10 cellular contexts compared by ENCODE assay signal in genomic region chr21:42056996-42057689, GRCh38. TPM values are rescaled to one million over a fixed set of nuclear protein-coding genes. Genes with fewer than 3 reads are reported as not detected.
DNase-seq lines count a peak whose midpoint lies in the region; ATAC-seq and TF ChIP-seq lines count a peak whose summit lies in the region.
"Had no signal": no experiment of that assay in that cellular context is flagged by ENCODE, and none has a peak within 500 bp of the region (broad histone marks: within the 10 kb centered on the region; RNA-seq: fewer than 3 reads in every experiment).

No MANE protein-coding gene starts in this region.

- H3K27ac ChIP-seq in fibroblast of lung (ENCODE audit: insufficient read depth, low read length) (peak overlapping the region; percentile 82), spleen (peak overlapping the region in 4 of 8 donors; percentile 5 to 57 (median 56))

- H3K4me1 Mint-ChIP-seq in activated naive CD4-positive, alpha-beta T cell treated with anti-CD3 and anti-CD28 coated beads, Interleukin-2, amount 10 ng/mL, durations not matched to agents 7 days and 5 days, result peaks cover 20% of the 10 kb centered on the region

- peaks cover 40% of the 10 kb centered on the region for H3K27me3 Mint-ChIP-seq in activated naive CD4-positive, alpha-beta T cell treated with anti-CD3 and anti-CD28 coated beads, Interleukin-2, amount 10 ng/mL, durations not matched to agents 7 days and 5 days
- H3K27me3 Mint-ChIP-seq: stimulated activated naive CD8-positive, alpha-beta T cell treated with anti-CD3 and anti-CD28 coated beads, Interleukin-15, amount 100 ng/mL, for 72 hours had no signal

- H3K4me3 ChIP-seq in fibroblast of lung (replicated peaks in 1 of 4; ENCODE audit: control extremely low read depth in 1 of 4, insufficient read depth in 1 of 4, low read depth in 3 of 4, low read length in 4 of 4) (peak overlapping the region in 3 of 4 experiments; percentile 5 to 8 (median 8)), spleen (no peak overlapping the region)

- H3K9me3 ChIP-seq in fibroblast of lung (ENCODE audit: control insufficient read depth, insufficient read depth, low read depth, low read length), result no peaks in the 10 kb centered on the region
- no peaks in the 10 kb centered on the region for H3K9me3 ChIP-seq in spleen

- no peaks in the 10 kb centered on the region for H3K9me3 Mint-ChIP-seq in activated naive CD4-positive, alpha-beta T cell treated with anti-CD3 and anti-CD28 coated beads, Interleukin-2, amount 10 ng/mL, durations not matched to agents 7 days and 5 days
- H3K9me3 Mint-ChIP-seq: activated naive CD4-positive, alpha-beta T cell treated with anti-CD3 and anti-CD28 coated beads for 36 hours; stimulated activated naive CD8-positive, alpha-beta T cell treated with anti-CD3 and anti-CD28 coated beads, Interleukin-15, amount 100 ng/mL, for 72 hours had no signal

- H3K4me3 Mint-ChIP-seq in activated naive CD4-positive, alpha-beta T cell treated with anti-CD3 and anti-CD28 coated beads, Interleukin-2, amount 10 ng/mL, durations not matched to agents 7 days and 5 days, result no peak overlapping the region
- H3K4me3 Mint-ChIP-seq: activated naive CD4-positive, alpha-beta T cell treated with anti-CD3 and anti-CD28 coated beads for 36 hours; stimulated activated naive CD8-positive, alpha-beta T cell treated with anti-CD3 and anti-CD28 coated beads, Interleukin-15, amount 100 ng/mL, for 72 hours had no signal

- TF ChIP-seq CTCF in fibroblast of lung (conservative IDR thresholded peaks at IDR 0.05 in 1 of 2, IDR thresholded peaks at IDR 0.05 in 1 of 2; ENCODE audit: low read depth in 1 of 2, low read length in 2 of 2) (no peak), spleen (IDR thresholded peaks at IDR 0.05 in 8 of 11, conservative IDR thresholded peaks at IDR 0.05 in 3 of 11) (no peak)

- H4K20me1 ChIP-seq in fibroblast of lung (ENCODE audit: control insufficient read depth, extremely low read depth, insufficient read depth, low read length), result no peaks in the 10 kb centered on the region

- H3K4me1 ChIP-seq in fibroblast of lung (ENCODE audit: control insufficient read depth, extremely low read depth, insufficient read depth, low read length), result peaks cover 9% of the 10 kb centered on the region
- H3K4me1 ChIP-seq in spleen, result peaks cover 12 to 51% (median 27%) of the 10 kb centered on the region in 6 donors

- H3K4me2 ChIP-seq in fibroblast of lung (ENCODE audit: extremely low read depth, insufficient read depth, low read length), result peak overlapping the region; percentile 60

- H2AFZ ChIP-seq in fibroblast of lung (ENCODE audit: low read length), result no peak overlapping the region

- no peak for TF ChIP-seq POLR2A in spleen (IDR thresholded peaks at IDR 0.05)

- H3K9ac ChIP-seq in fibroblast of lung (ENCODE audit: insufficient read depth, low read length), result no peak overlapping the region

- H3K36me3 Mint-ChIP-seq in activated naive CD4-positive, alpha-beta T cell treated with anti-CD3 and anti-CD28 coated beads, Interleukin-2, amount 10 ng/mL, durations not matched to agents 7 days and 5 days, result no peaks in the 10 kb centered on the region

- DNase-seq in H4 (ENCODE audit: low spot score), result peak; percentile 98
- peak; percentile 55 for DNase-seq in NCI-H774 (lab: John Stamatoyannopoulos, UW)
- peak; percentile 90 to 99 for DNase-seq in fibroblast of lung (ENCODE audit: low read depth in 2 of 2)
- peak; percentile 68 for DNase-seq in spleen
- no peak for DNase-seq in cerebellar nuclear complex (lab: John Stamatoyannopoulos, UW)
- DNase-seq in activated naive CD4-positive, alpha-beta T cell treated with anti-CD3 and anti-CD28 coated beads, Interleukin-2, amount 10 ng/mL, durations not matched to agents 7 days and 5 days, result no peak
- DNase-seq in central memory CD4-positive, alpha-beta T cell, result no peak
- DNase-seq: activated naive CD4-positive, alpha-beta T cell treated with anti-CD3 and anti-CD28 coated beads for 36 hours; stimulated activated naive CD8-positive, alpha-beta T cell treated with anti-CD3 and anti-CD28 coated beads, Interleukin-15, amount 100 ng/mL, for 72 hours had no signal

- no peaks in the 10 kb centered on the region for H3K79me2 ChIP-seq in fibroblast of lung (ENCODE audit: control insufficient read depth, insufficient read depth, low read length)

- CTCF ChIA-PET in activated naive CD4-positive, alpha-beta T cell treated with anti-CD3 and anti-CD28 coated beads, Interleukin-2, amount 10 ng/mL, durations not matched to agents 7 days and 5 days (lab: Charles Lee), result no interaction called here

- WGBS in spleen, 5 donors, result 70 to 79% (median 76%) methylated on average over 17 of the region's 17 CpGs

- ATAC-seq in HG02798 (IDR thresholded peaks at IDR 0.05; ENCODE audit: poor library complexity, unreplicated experiment), result no peak
- ATAC-seq: stimulated activated naive CD8-positive, alpha-beta T cell treated with anti-CD3 and anti-CD28 coated beads, Interleukin-15, amount 100 ng/mL, for 72 hours had no signal

- H3K27me3 ChIP-seq in fibroblast of lung (ENCODE audit: control insufficient read depth, insufficient read depth, low read length), result peaks cover 13% of the 10 kb centered on the region
- H3K27me3 ChIP-seq in spleen (replicated peaks in 1 of 7), result no peaks in the 10 kb centered on the region

- intact Hi-C loops in spleen (cut with DNase I; ENCODE audit: low total_unique reads), result no loop called here

- H3K27ac Mint-ChIP-seq in activated naive CD4-positive, alpha-beta T cell treated with anti-CD3 and anti-CD28 coated beads, Interleukin-2, amount 10 ng/mL, durations not matched to agents 7 days and 5 days, result no peak overlapping the region
- H3K27ac Mint-ChIP-seq: activated naive CD4-positive, alpha-beta T cell treated with anti-CD3 and anti-CD28 coated beads for 36 hours; stimulated activated naive CD8-positive, alpha-beta T cell treated with anti-CD3 and anti-CD28 coated beads, Interleukin-15, amount 100 ng/mL, for 72 hours had no signal

- no peaks in the 10 kb centered on the region for H3K36me3 ChIP-seq in fibroblast of lung (ENCODE audit: control insufficient read depth, insufficient read depth, low read length)
- no peaks in the 10 kb centered on the region for H3K36me3 ChIP-seq in spleen

RNA-seq across cellular contexts. Expression of gene UMODL1, which starts 14.0 kb away (rescaled TPM):
- not detected in 2 replicates for total RNA-seq in H4 (2014; rRNA removed; shearing (Covaris generic))
- not detected in 2 replicates for total RNA-seq in fibroblast of lung
- not detected in 2 replicates for polyA plus RNA-seq in fibroblast of lung
- polyA plus RNA-seq in fibroblast of lung (2012), result not detected in 2 replicates
- polyA minus RNA-seq in fibroblast of lung (ENCODE audit: low replicate concordance), result not detected in 2 replicates
- total RNA-seq in spleen, result under 1 TPM in 5 of 7 donors, not detected in 2; 0.09 to 0.85 (median 0.28) TPM
- under 1 TPM in 2 of 3 donors, not detected in 1; 0.02 to 0.03 TPM for polyA plus RNA-seq in spleen
- total RNA-seq: activated naive CD4-positive, alpha-beta T cell treated with anti-CD3 and anti-CD28 coated beads for 36 hours had no signal

RNA-seq across cellular contexts. Expression of gene ZBTB21, which starts 47.0 kb away (rescaled TPM):
- 12.8 and 16.0 TPM in 2 replicates for total RNA-seq in H4 (2014; rRNA removed; shearing (Covaris generic))
- total RNA-seq in fibroblast of lung (5.6 and 8.9 TPM in 2 replicates), spleen (10 to 100 TPM; 10.6 to 21.7 (median 16.2) TPM)
- polyA plus RNA-seq in fibroblast of lung (9.1 and 12.2 TPM in 2 replicates), spleen (1 to 10 TPM; 1.9 to 3.0 (median 1.9) TPM)
- polyA plus RNA-seq in fibroblast of lung (2012), result 5.6 and 7.0 TPM in 2 replicates
- 19.8 and 31.3 TPM in 2 replicates for polyA minus RNA-seq in fibroblast of lung (ENCODE audit: low replicate concordance)

Comparison
In these comparisons a context has a peak if more than half of its experiments do, and no peak if none do; other contexts are left out.
1. DNase-seq: peak in H4 (single experiment), NCI-H774 (single experiment), fibroblast of lung (2 of 2) and spleen (single experiment); none in cerebellar nuclear complex (0 of 2), activated naive CD4-positive, alpha-beta T cell treated with anti-CD3 and anti-CD28 coated beads, Interleukin-2, amount 10 ng/mL, durations not matched to agents 7 days and 5 days (single experiment) and central memory CD4-positive, alpha-beta T cell (single experiment).
2. H3K4me3 ChIP-seq: peak in fibroblast of lung (3 of 4); none in spleen (0 of 8).